30 cellular contexts compared by ENCODE assay signal in the genomic region with DNA sequence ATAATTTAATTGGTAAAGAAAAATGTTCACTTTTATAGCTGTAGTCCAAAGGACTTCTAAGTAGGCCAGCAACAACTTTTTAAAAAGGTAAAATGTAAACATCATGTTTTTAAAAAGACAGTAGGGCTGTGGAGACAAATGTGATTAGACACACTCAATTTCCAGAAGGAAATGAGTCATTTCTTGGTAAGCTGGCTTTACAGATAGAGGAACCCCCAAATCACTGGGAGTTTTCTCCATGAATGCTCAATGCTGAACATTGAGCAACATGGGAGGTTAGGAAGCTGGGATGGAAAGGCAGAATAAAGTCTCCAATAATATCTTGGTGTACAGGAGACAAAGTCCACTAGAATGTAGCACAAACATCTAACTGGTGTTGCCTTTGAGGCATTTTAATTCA.
A peak's percentile ranks its signal among the peaks of the same experiment; 100 is the strongest.
DNase-seq lines count a peak whose midpoint lies in the region; ATAC-seq and TF ChIP-seq lines count a peak whose summit lies in the region.
"Had no signal": no experiment of that assay in that cellular context is flagged by ENCODE, and none has a peak within 500 bp of the region (broad histone marks: within the 10 kb centered on the region; RNA-seq: fewer than 3 reads in every experiment).

No MANE protein-coding gene starts in this region.

- no peaks in the 10 kb centered on the region for H3K4me1 ChIP-seq in mesenchymal stem cell (ENCODE audit: control insufficient read depth, insufficient read depth, low read depth, low read length)
- H3K4me1 ChIP-seq: colonic mucosa, heart right ventricle, uterus had no signal

- no peak overlapping the region for H3K4ac ChIP-seq in mesenchymal stem cell (ENCODE audit: low read depth in 1 of 2, low read length in 2 of 2)

- H2BK15ac ChIP-seq in mesenchymal stem cell (ENCODE audit: low read depth, poor library complexity, severe bottlenecking): no peak overlapping the region

- H3K27ac ChIP-seq in mesenchymal stem cell (ENCODE audit: low read length, poor library complexity, severe bottlenecking): no peak overlapping the region
- H3K27ac ChIP-seq: cardiac muscle cell, colonic mucosa, heart right ventricle, PC-9, thoracic aorta, uterus had no signal

- no peak overlapping the region for H2BK120ac ChIP-seq in mesenchymal stem cell (ENCODE audit: low read depth, low read length)

- H2AFZ ChIP-seq in mesenchymal stem cell (ENCODE audit: low read depth, low read length): no peak overlapping the region
- H2AFZ ChIP-seq: GM23338, PC-9 had no signal

- H3K27me3 ChIP-seq in mesenchymal stem cell (ENCODE audit: control insufficient read depth in 1 of 2, insufficient read depth in 1 of 2, low read length in 2 of 2): no peaks in the 10 kb centered on the region
- H3K27me3 ChIP-seq: colonic mucosa, uterus had no signal

- no peaks in the 10 kb centered on the region for H3K36me3 ChIP-seq in mesenchymal stem cell (ENCODE audit: control insufficient read depth in 1 of 2, insufficient read depth in 2 of 2, low read depth in 1 of 2, low read length in 2 of 2)
- H3K36me3 ChIP-seq: cardiac muscle cell, colonic mucosa, heart right ventricle, thoracic aorta, uterus had no signal

- H3K4me3 ChIP-seq in astrocyte of the spinal cord (ENCODE audit: low read depth, low read length) (no peak overlapping the region), mesenchymal stem cell (ENCODE audit: insufficient read depth in 1 of 2, low read depth in 1 of 2, low read length in 2 of 2) (no peak overlapping the region)
- H3K4me3 ChIP-seq: cardiac muscle cell, colonic mucosa, GM12878, GM23338, heart right ventricle, PC-9, thoracic aorta, uterus had no signal

- H3K79me1 ChIP-seq in mesenchymal stem cell (replicated peaks; ENCODE audit: low read length, poor library complexity, severe bottlenecking): no peaks in the 10 kb centered on the region

- H3K14ac ChIP-seq in mesenchymal stem cell (ENCODE audit: low read length in 2 of 2): no peak overlapping the region

- H2AK5ac ChIP-seq in mesenchymal stem cell (ENCODE audit: low read length, severe bottlenecking): no peak overlapping the region

- ATAC-seq in GM19035 (IDR thresholded peaks at IDR 0.05; ENCODE audit: unreplicated experiment): no peak
- ATAC-seq: GM12878; GM23338; heart right ventricle; left colon; stimulated activated naive CD8-positive, alpha-beta T cell treated with anti-CD3 and anti-CD28 coated beads, Interleukin-15, Interleukin-2, amounts not matched to agents 100 U/mL and 50 U/mL, for 24 hours had no signal

- H3K18ac ChIP-seq in mesenchymal stem cell (ENCODE audit: low read depth in 1 of 2, low read length in 2 of 2): no peak overlapping the region

- H4K8ac ChIP-seq in mesenchymal stem cell (ENCODE audit: low read length): no peak overlapping the region

- H4K91ac ChIP-seq in mesenchymal stem cell (ENCODE audit: low read length): no peak overlapping the region

- in situ Hi-C loops in astrocyte of the spinal cord (cut with HindIII; ENCODE audit: low sequenced_read_pairs): no loop called here

- H3K9ac ChIP-seq in mesenchymal stem cell (ENCODE audit: low read length): no peak overlapping the region

- H3K4me2 ChIP-seq in mesenchymal stem cell (ENCODE audit: low read length, poor library complexity, severe bottlenecking): no peak overlapping the region
- H3K4me2 ChIP-seq: GM23338, PC-9 had no signal

- no peak overlapping the region for H3K23ac ChIP-seq in mesenchymal stem cell (ENCODE audit: low read length in 2 of 2)

- no peak for TF ChIP-seq CTCF in astrocyte of the spinal cord (IDR thresholded peaks at IDR 0.05; ENCODE audit: low read depth, low read length)

- no peaks in the 10 kb centered on the region for H3K9me3 ChIP-seq in mesenchymal stem cell (ENCODE audit: control insufficient read depth, low read length)
- H3K9me3 ChIP-seq: colonic mucosa, heart right ventricle, thoracic aorta, uterus had no signal

- DNase-seq in HT1080 (ENCODE audit: low read depth) (peak; percentile 43), OCI-M1 (lab: John Stamatoyannopoulos, UW) (peak; percentile 72), astrocyte of the spinal cord (ENCODE audit: low read depth, low spot score) (peak; percentile 31), mesenchymal stem cell (peak; percentile 18), GDM1 (lab: John Stamatoyannopoulos, UW) (no peak), cortex of kidney (lab: John Stamatoyannopoulos, UW) (no peak)
- DNase-seq in activated naive CD4-positive, alpha-beta T cell (lab: John Stamatoyannopoulos, UW): no peak
- DNase-seq: activated CD4-positive, alpha-beta T cell treated with anti-CD3 and anti-CD28 coated beads, Interleukin-2, amount 50 U/mL, for 4 hours; activated CD4-positive, CD25-positive, alpha-beta regulatory T cell; activated naive CD4-positive, alpha-beta T cell treated with anti-CD3 and anti-CD28 coated beads, Interleukin-2, amount 10 ng/mL, durations not matched to agents 7 days and 5 days; amygdala; CD4-positive, CD25-positive, alpha-beta regulatory T cell; colonic mucosa; effector memory CD4-positive, alpha-beta T cell; erythroblast; heart right ventricle; left colon; naive B cell; NCI-H1436; NCI-H446 treated with DMSO at 0.1 percent for 48 hours; nucleus accumbens; PC-9; Right ventricle myocardium superior; stimulated activated naive CD8-positive, alpha-beta T cell treated with anti-CD3 and anti-CD28 coated beads, Interleukin-15, Interleukin-2, amounts not matched to agents 100 U/mL and 50 U/mL, for 24 hours; uterus had no signal

- no peak overlapping the region for H2BK5ac ChIP-seq in mesenchymal stem cell (ENCODE audit: low read depth, low read length, poor library complexity, severe bottlenecking)

- no peak overlapping the region for H2BK12ac ChIP-seq in mesenchymal stem cell (ENCODE audit: low read length in 2 of 2)

Comparison
In these comparisons a context has a peak if more than half of its experiments do, and no peak if none do; other contexts are left out.
1. DNase-seq: peak in HT1080 (single experiment), OCI-M1 (single experiment), astrocyte of the spinal cord (single experiment) and mesenchymal stem cell (single experiment); none in GDM1 (single experiment), cortex of kidney (single experiment) and activated naive CD4-positive, alpha-beta T cell (0 of 4).